Comparison of ENCODE assay signal across 8 cellular contexts in the genomic region with DNA sequence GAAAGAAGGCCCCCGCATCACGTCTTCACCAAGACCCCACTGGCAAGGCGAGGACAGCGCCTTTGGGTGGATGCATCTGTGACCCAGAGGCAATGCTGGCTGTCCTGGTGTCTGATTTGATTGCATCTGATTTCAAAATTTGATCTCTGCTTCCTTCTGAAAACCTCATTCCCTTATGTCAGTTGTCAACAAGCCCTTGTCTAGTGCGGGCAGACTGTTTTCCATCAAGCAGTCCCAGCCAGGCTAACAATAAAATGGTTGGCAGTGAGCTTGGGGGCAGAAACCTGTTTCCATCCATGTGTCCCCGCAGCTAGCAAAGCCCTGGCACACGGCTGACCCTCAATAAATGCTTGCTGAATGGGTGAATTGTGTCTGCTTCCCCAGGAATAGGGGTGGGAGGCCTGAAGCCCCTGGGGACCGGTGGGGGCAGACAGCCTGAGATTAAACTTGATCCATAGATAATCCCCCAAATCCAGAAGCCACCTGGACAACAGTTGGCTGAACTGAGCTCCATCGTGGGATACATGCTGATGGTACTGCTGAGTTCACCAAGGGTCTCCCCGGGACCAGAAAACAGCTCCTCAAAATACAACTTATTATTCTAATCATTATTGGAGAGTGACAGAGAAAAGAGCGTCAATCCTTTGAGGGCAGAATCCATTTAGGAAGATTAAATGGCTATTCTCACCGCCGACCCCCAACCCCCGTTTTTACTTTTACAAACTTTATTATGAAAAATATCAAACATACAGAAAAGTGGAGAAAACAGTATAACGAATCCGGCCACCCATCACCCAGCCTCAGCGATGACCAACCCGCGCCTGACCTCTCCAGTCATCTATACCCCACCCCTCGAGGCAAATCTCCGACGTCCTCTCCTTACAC. TPM values are rescaled to one million over a fixed set of nuclear protein-coding genes. Genes with fewer than 3 reads are reported as not detected.
DNase-seq lines count a peak whose midpoint lies in the region; ATAC-seq and TF ChIP-seq lines count a peak whose summit lies in the region.

No MANE protein-coding gene starts in this region.

- H3K4me1 ChIP-seq in Karpas-422 (ENCODE audit: low read length), result peaks cover 48% of the 10 kb centered on the region
- H3K4me1 ChIP-seq in breast epithelium, result peaks cover 0 to 4% of the 10 kb centered on the region in 2 donors
- H3K4me1 ChIP-seq in mesodermal cell (ENCODE audit: control insufficient read depth, insufficient read depth, low read length, poor library complexity, severe bottlenecking), result peaks cover 46% of the 10 kb centered on the region
- no peaks in the 10 kb centered on the region for H3K4me1 ChIP-seq in aorta (ENCODE audit: control insufficient read depth in 1 of 2, insufficient read depth in 2 of 2, low read length in 2 of 2)

- intact Hi-C loops in breast epithelium (cut with DNase I; ENCODE audit: low total_unique reads), result no loop called here
- intact Hi-C loops in aorta (cut with DNase I), result loop anchor here in 1 of 2 donors (2.0 to 5.0 kb wide), 2 partner anchors 51 to 190 kb away; no protein-coding TSS in a partner anchor

- H3K4me3 ChIP-seq in BJ (ENCODE audit: low read depth, low read length) (peak overlapping the region; percentile 71), Karpas-422 (ENCODE audit: low read length) (peak overlapping the region; percentile 85), breast epithelium (peak overlapping the region; percentile 63 to 97 (median 72)), mesodermal cell (ENCODE audit: extremely low read depth, insufficient read depth, low read length, poor library complexity, severe bottlenecking) (peak overlapping the region; percentile 86), aorta (ENCODE audit: low read length in 2 of 2) (peak overlapping the region; percentile 32 to 38)

- no peak for DNase-seq in BJ (ENCODE audit: low read depth)
- DNase-seq in Karpas-422, result no peak
- DNase-seq in breast epithelium (ENCODE audit: low spot score in 2 of 2), result no peak
- no peak for DNase-seq in aorta
- no peak for DNase-seq in NCI-H1436 (lab: John Stamatoyannopoulos, UW)

- CTCF ChIA-PET in BJ (lab: Yijun Ruan, JAX), result interaction anchor here (0.9 to 8.2 kb wide), 6 partner anchors 15 to 187 kb away, joined by 3 to 72 read pairs (median 3); no protein-coding TSS in a partner anchor

- H2AFZ ChIP-seq in Karpas-422 (ENCODE audit: low read length), result peak overlapping the region; percentile 91

- peak overlapping the region; percentile 94 for H3K4me2 ChIP-seq in Karpas-422 (ENCODE audit: low read depth, low read length, poor library complexity, severe bottlenecking)

- TF ChIP-seq POLR2A in breast epithelium (IDR thresholded peaks at IDR 0.05), result no peak

- H3K27me3 ChIP-seq in BJ (ENCODE audit: control insufficient read depth, insufficient read depth, low read length), result no peaks in the 10 kb centered on the region
- H3K27me3 ChIP-seq in Karpas-422 (ENCODE audit: low read length), result no peaks in the 10 kb centered on the region; the same call in 1 of the 2 replicates
- H3K27me3 ChIP-seq in breast epithelium, result no peaks in the 10 kb centered on the region
- peaks cover 0 to 2% of the 10 kb centered on the region in 2 donors for H3K27me3 ChIP-seq in aorta (ENCODE audit: control insufficient read depth in 1 of 2, insufficient read depth in 2 of 2, low read length in 1 of 2)

- H3K9ac ChIP-seq in Karpas-422 (ENCODE audit: low read length), result peak overlapping the region; percentile 88

- peaks cover 40% of the 10 kb centered on the region for H4K20me1 ChIP-seq in Karpas-422 (ENCODE audit: insufficient read depth, low read depth, low read length)

- WGBS in mesodermal cell (ENCODE audit: insufficient coverage in 2 of 2), 2 experiments, result 15 to 24% methylated on average over 11 to 14 of the region's 22 CpGs
- 32 to 41% methylated on average over 20 to 22 of the region's 22 CpGs for WGBS in aorta, 2 donors

- H3K9me3 ChIP-seq in Karpas-422 (ENCODE audit: low read length), result no peaks in the 10 kb centered on the region
- H3K9me3 ChIP-seq in breast epithelium, result no peaks in the 10 kb centered on the region
- no peaks in the 10 kb centered on the region for H3K9me3 ChIP-seq in mesodermal cell (ENCODE audit: control insufficient read depth, low read length)
- no peaks in the 10 kb centered on the region for H3K9me3 ChIP-seq in aorta (ENCODE audit: control insufficient read depth, low read length)

- H3K79me2 ChIP-seq in Karpas-422 (ENCODE audit: low read length), result 0 out of 2 replicates have a peak, but pooled peaks cover 3% of the 10 kb centered on the region

- no peak for TF ChIP-seq CTCF in BJ (IDR thresholded peaks at IDR 0.05; ENCODE audit: insufficient read depth, low read depth, low read length)
- no peak for TF ChIP-seq CTCF in breast epithelium (IDR thresholded peaks at IDR 0.05)

- H3K27ac ChIP-seq in Karpas-422 (ENCODE audit: low read length), result no peak overlapping the region
- H3K27ac ChIP-seq in breast epithelium, result peak overlapping the region; percentile 94 to 98
- H3K27ac ChIP-seq in mesodermal cell (ENCODE audit: low read depth, low read length, severe bottlenecking), result peak overlapping the region; percentile 78
- peak overlapping the region in 1 of 2 donors; percentile 15 for H3K27ac ChIP-seq in aorta (ENCODE audit: low read depth in 1 of 2, low read length in 2 of 2)

- POLR2A ChIA-PET in BJ (lab: Charles Lee), result interaction anchor here (0.6 to 0.7 kb wide), 3 partner anchors 49 to 144 kb away, joined by 3 to 5 read pairs (median 4); no protein-coding TSS in a partner anchor

- H3K36me3 ChIP-seq in BJ (ENCODE audit: control insufficient read depth, insufficient read depth, low read length) (no peaks in the 10 kb centered on the region), Karpas-422 (ENCODE audit: insufficient read depth, low read length) (no peaks in the 10 kb centered on the region), breast epithelium (no peaks in the 10 kb centered on the region), mesodermal cell (ENCODE audit: control insufficient read depth, insufficient read depth, low read length) (no peaks in the 10 kb centered on the region), aorta (ENCODE audit: control insufficient read depth in 1 of 2, insufficient read depth in 2 of 2, low read length in 1 of 2) (no peaks in the 10 kb centered on the region)

- H3K9me2 ChIP-seq in Karpas-422 (replicated peaks; ENCODE audit: insufficient read depth, low read length), result no peaks in the 10 kb centered on the region

- ATAC-seq in aorta (ENCODE audit: low FRiP score) (no peak), HG02970 (IDR thresholded peaks at IDR 0.05; ENCODE audit: low FRiP score, unreplicated experiment) (no peak), HG03354 (IDR thresholded peaks at IDR 0.05; ENCODE audit: poor library complexity, severe bottlenecking, unreplicated experiment) (no peak)

RNA-seq across cellular contexts. Expression of a gene that starts 0.9 kb away (rescaled TPM):
- polyA plus RNA-seq in BJ (2011; rRNA removed) (30.3 and 30.4 TPM in 2 replicates), aorta (1 to 10 TPM; 3.8 to 4.0 TPM)
- 92.9 and 144 TPM in 2 replicates for polyA minus RNA-seq in BJ (2011; rRNA and poly(A)+ RNA removed)
- 23.6 and 26.6 TPM in 2 replicates for total RNA-seq in Karpas-422 (2014; rRNA removed; shearing (Covaris generic); ENCODE audit: low replicate concordance)
- total RNA-seq in breast epithelium (10 to 100 TPM in 2 of 3 donors, 1 to 10 TPM in 1; 3.8 to 35.4 (median 26.9) TPM), aorta (10 to 100 TPM; 10.4 to 30.3 TPM)
- 31.4 TPM for polyA plus RNA-seq in mesodermal cell (2013, experiment 1 of 2)
- 25.9 TPM for polyA plus RNA-seq in mesodermal cell (2013, experiment 2 of 2)

Comparison
In these comparisons a context has a peak if more than half of its experiments do, and no peak if none do; other contexts are left out.
1. H3K4me3 ChIP-seq: peak in every context shown above with its lines; median percentile 86 in mesodermal cell; 85 in Karpas-422; 72 in breast epithelium; 71 in BJ; 35 in aorta.